Comparison of ENCODE assay signal across 31 cellular contexts in the genomic region with DNA sequence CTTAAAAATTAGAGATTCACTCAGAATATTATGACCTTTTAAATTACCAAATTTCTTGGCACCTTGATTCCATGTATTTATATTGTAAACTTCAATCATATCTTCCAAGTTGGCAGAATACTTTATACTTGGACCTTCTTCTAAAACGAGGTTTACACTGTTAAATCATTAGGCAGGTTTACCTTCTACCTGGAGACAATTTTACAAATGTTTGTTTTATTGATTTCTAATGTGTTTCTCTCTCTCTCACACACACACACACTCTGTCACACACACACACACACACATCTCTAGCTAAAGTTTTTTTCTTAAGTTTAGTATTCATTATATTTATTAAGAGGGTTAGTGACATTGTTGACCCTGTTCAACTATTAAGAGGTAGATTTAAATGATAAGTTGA.
"Had no signal": no experiment of that assay in that cellular context is flagged by ENCODE, and none has a peak within 500 bp of the region (broad histone marks: within the 10 kb centered on the region; RNA-seq: fewer than 3 reads in every experiment).

No MANE protein-coding gene starts in this region.

- H3K27me3 Mint-ChIP-seq: activated B cell treated with CpG ODN at 0.5 μM for 24 hours; activated CD4-positive, alpha-beta memory T cell treated with anti-CD3 and anti-CD28 coated beads, Interleukin-2, amount 10 ng/mL, durations not matched to agents 7 days and 5 days; activated CD4-positive, alpha-beta T cell treated with anti-CD3 and anti-CD28 coated beads, Interleukin-2, amount 10 ng/mL, durations not matched to agents 24 days and 14 days; activated CD8-positive, alpha-beta memory T cell treated with anti-CD3 and anti-CD28 coated beads, Interleukin-2, amount 10 ng/mL, durations not matched to agents 7 days and 5 days; activated naive CD8-positive, alpha-beta T cell treated with anti-CD3 and anti-CD28 coated beads for 36 hours; activated T-cell treated with anti-CD3 and anti-CD28 coated beads, Interleukin-2, amount 50 U/mL, for 24 hours had no signal

- H3K36me3 Mint-ChIP-seq: activated CD8-positive, alpha-beta memory T cell treated with anti-CD3 and anti-CD28 coated beads, Interleukin-2, amount 10 ng/mL, durations not matched to agents 7 days and 5 days; activated naive CD8-positive, alpha-beta T cell treated with anti-CD3 and anti-CD28 coated beads for 36 hours had no signal

- H3K4me1 Mint-ChIP-seq: activated B cell treated with CpG ODN at 0.5 μM for 24 hours; activated CD4-positive, alpha-beta memory T cell treated with anti-CD3 and anti-CD28 coated beads, Interleukin-2, amount 10 ng/mL, durations not matched to agents 7 days and 5 days; activated CD4-positive, alpha-beta T cell treated with anti-CD3 and anti-CD28 coated beads, Interleukin-2, amount 10 ng/mL, durations not matched to agents 24 days and 14 days; activated CD8-positive, alpha-beta memory T cell treated with anti-CD3 and anti-CD28 coated beads, Interleukin-2, amount 10 ng/mL, durations not matched to agents 7 days and 5 days; activated naive CD8-positive, alpha-beta T cell treated with anti-CD3 and anti-CD28 coated beads for 36 hours had no signal

- H3K4me3 Mint-ChIP-seq: activated B cell treated with CpG ODN at 0.5 μM for 24 hours; activated CD4-positive, alpha-beta memory T cell treated with anti-CD3 and anti-CD28 coated beads, Interleukin-2, amount 10 ng/mL, durations not matched to agents 7 days and 5 days; activated CD4-positive, alpha-beta T cell treated with anti-CD3 and anti-CD28 coated beads, Interleukin-2, amount 10 ng/mL, durations not matched to agents 24 days and 14 days; activated CD8-positive, alpha-beta memory T cell treated with anti-CD3 and anti-CD28 coated beads, Interleukin-2, amount 10 ng/mL, durations not matched to agents 7 days and 5 days; activated CD8-positive, alpha-beta T cell treated with anti-CD3 and anti-CD28 coated beads, Interleukin-2, amount 10 ng/mL, durations not matched to agents 7 days and 5 days; activated naive CD4-positive, alpha-beta T cell treated with anti-CD3 and anti-CD28 coated beads for 36 hours; activated naive CD8-positive, alpha-beta T cell treated with anti-CD3 and anti-CD28 coated beads for 36 hours; activated T-cell treated with anti-CD3 and anti-CD28 coated beads, Interleukin-2, amount 50 U/mL, for 24 hours; T-helper 1 cell treated with Interleukin-12 subunit alpha and Interleukin-12 subunit beta and Interleukin-4 antibody, amounts not matched to agents 30 μg/mL and 1 μg/mL, for 36 hours; T-helper 2 cell treated with Interferon-gamma antibody and Interleukin-4, amounts not matched to agents 5 μg/mL and 100 μg/mL, for 36 hours had no signal

- DNase-seq: activated B cell treated with CpG ODN at 0.5 μM for 24 hours; activated CD4-positive, alpha-beta memory T cell treated with anti-CD3 and anti-CD28 coated beads, Interleukin-2, amount 10 ng/mL, durations not matched to agents 7 days and 5 days; activated CD4-positive, alpha-beta T cell treated with anti-CD3 and anti-CD28 coated beads for 4 hours; activated CD4-positive, alpha-beta T cell treated with anti-CD3 and anti-CD28 coated beads, Interleukin-2, amount 10 ng/mL, durations not matched to agents 24 days and 14 days; activated CD4-positive, alpha-beta T cell treated with anti-CD3 and anti-CD28 coated beads, Interleukin-2, amount 50 U/mL, for 48 hours; activated CD4-positive, CD25-positive, alpha-beta regulatory T cell treated with anti-CD3 and anti-CD28 coated beads, Interleukin-2, amount 50 U/mL, for 72 hours; activated CD8-positive, alpha-beta memory T cell treated with anti-CD3 and anti-CD28 coated beads for 24 hours; activated CD8-positive, alpha-beta memory T cell treated with anti-CD3 and anti-CD28 coated beads, Interleukin-2, amount 10 ng/mL, durations not matched to agents 7 days and 5 days; activated CD8-positive, alpha-beta memory T cell treated with anti-CD3 and anti-CD28 coated beads, Interleukin-2, amount 50 U/mL, for 48 hours; activated CD8-positive, alpha-beta T cell treated with anti-CD3 and anti-CD28 coated beads, Interleukin-2, amount 10 ng/mL, durations not matched to agents 7 days and 5 days; activated effector memory CD4-positive, alpha-beta T cell treated with anti-CD3 and anti-CD28 coated beads, Interleukin-2, amount 50 U/mL, for 16 hours; activated gamma-delta T cell treated with Interleukin-2 at 50 U/mL for 16 hours; activated naive CD4-positive, alpha-beta T cell; activated naive CD4-positive, alpha-beta T cell treated with anti-CD3 and anti-CD28 coated beads for 36 hours; activated naive CD4-positive, alpha-beta T cell treated with anti-CD3 and anti-CD28 coated beads, Interleukin-2, amount 50 U/mL, for 16 hours; activated naive CD8-positive, alpha-beta T cell treated with anti-CD3 and anti-CD28 coated beads for 36 hours; activated T-cell treated with anti-CD3 and anti-CD28 coated beads, Interleukin-2, amount 50 U/mL, for 24 hours; activated T-cell treated with anti-CD3 and anti-CD28 coated beads, Interleukin-2, amount 50 U/mL, for 48 hours; adrenal gland; amniotic stem cell; aorta; body of pancreas; brain microvascular endothelial cell; central memory CD4-positive, alpha-beta T cell; T-helper 1 cell; T-helper 2 cell; T-helper 9 cell had no signal

- H3K27ac Mint-ChIP-seq: activated B cell treated with CpG ODN at 0.5 μM for 24 hours; activated CD4-positive, alpha-beta memory T cell treated with anti-CD3 and anti-CD28 coated beads, Interleukin-2, amount 10 ng/mL, durations not matched to agents 7 days and 5 days; activated CD4-positive, alpha-beta T cell treated with anti-CD3 and anti-CD28 coated beads, Interleukin-2, amount 10 ng/mL, durations not matched to agents 24 days and 14 days; activated CD8-positive, alpha-beta memory T cell treated with anti-CD3 and anti-CD28 coated beads, Interleukin-2, amount 10 ng/mL, durations not matched to agents 7 days and 5 days; activated CD8-positive, alpha-beta T cell treated with anti-CD3 and anti-CD28 coated beads, Interleukin-2, amount 10 ng/mL, durations not matched to agents 7 days and 5 days; activated naive CD4-positive, alpha-beta T cell treated with anti-CD3 and anti-CD28 coated beads for 36 hours; activated naive CD4-positive, alpha-beta T cell treated with anti-CD3 and anti-CD28 coated beads, Interleukin-2, amount 50 U/mL, for 72 hours; activated naive CD8-positive, alpha-beta T cell treated with anti-CD3 and anti-CD28 coated beads for 36 hours; activated T-cell treated with anti-CD3 and anti-CD28 coated beads, Interleukin-2, amount 50 U/mL, for 24 hours; activated T-helper 2 cell treated with anti-CD3 and anti-CD28 coated beads, Interferon-gamma antibody, Interleukin-2, Interleukin-4, amounts not matched to agents 10 μg/mL and 5 μg/mL and 100 μg/mL, durations not matched to agents 14 hours and 24 hours and 36 hours; T-helper 1 cell treated with Interleukin-12 subunit alpha and Interleukin-12 subunit beta and Interleukin-4 antibody, amounts not matched to agents 30 μg/mL and 1 μg/mL, for 36 hours; T-helper 2 cell treated with Interferon-gamma antibody and Interleukin-4, amounts not matched to agents 5 μg/mL and 100 μg/mL, for 36 hours had no signal

- ATAC-seq: activated CD8-positive, alpha-beta memory T cell treated with anti-CD3 and anti-CD28 coated beads, Interleukin-2, amount 10 ng/mL, durations not matched to agents 7 days and 5 days; activated CD8-positive, alpha-beta T cell treated with anti-CD3 and anti-CD28 coated beads, Interleukin-2, amount 10 ng/mL, durations not matched to agents 7 days and 5 days; activated naive CD4-positive, alpha-beta T cell treated with anti-CD3 and anti-CD28 coated beads, Interleukin-2, amount 50 U/mL, for 72 hours; body of pancreas had no signal
